ENCODE assay signal across 8 cellular contexts in genomic region chr12:26936559-26937442, GRCh38. TPM values are rescaled to one million over a fixed set of nuclear protein-coding genes. Genes with fewer than 3 reads are reported as not detected.
DNase-seq lines count a peak whose midpoint lies in the region; ATAC-seq and TF ChIP-seq lines count a peak whose summit lies in the region.

No MANE protein-coding gene starts in this region.

- H3K4me1 ChIP-seq in Caco-2 (peaks cover 22% of the 10 kb centered on the region), mucosa of stomach (ENCODE audit: control insufficient read depth, insufficient read depth, low read length) (peaks cover 15% of the 10 kb centered on the region)

- peak overlapping the region; percentile 95 for H3K4me3 Mint-ChIP-seq in Caco-2 (ENCODE audit: unreplicated experiment)
- H3K4me3 Mint-ChIP-seq in MCF 10A (ENCODE audit: unreplicated experiment), result peak overlapping the region; percentile 91

- CTCF ChIA-PET in Caco-2 (lab: Charles Lee) (no interaction called here), MCF 10A (lab: Yijun Ruan, JAX) (interaction anchor here (0.8 to 1.7 kb wide), 3 partner anchors 78 to 229 kb away, joined by 3 read pairs; partner anchors contain the start of gene ITPR2)

- peaks cover 23% of the 10 kb centered on the region for H3K4me1 Mint-ChIP-seq in Caco-2 (ENCODE audit: low read depth, unreplicated experiment)
- peaks cover 45% of the 10 kb centered on the region for H3K4me1 Mint-ChIP-seq in MCF 10A (ENCODE audit: insufficient read depth, unreplicated experiment)

- no peak for DNase-seq in Caco-2
- DNase-seq in Kasumi-1 (lab: John Stamatoyannopoulos, UW), result peak; percentile 24 to 46
- DNase-seq in MCF 10A (ENCODE audit: unreplicated experiment), result peak; percentile 11
- DNase-seq in posterior cingulate gyrus, result no peak
- DNase-seq in OCI-M2 (lab: John Stamatoyannopoulos, UW; ENCODE audit: unreplicated experiment), result no peak
- no peak for DNase-seq in epidermal melanocyte (ENCODE audit: insufficient read length, low spot score)

- no peak for ATAC-seq in HG02642 (IDR thresholded peaks at IDR 0.05; ENCODE audit: poor library complexity, unreplicated experiment)

- no peaks in the 10 kb centered on the region for H3K9me3 ChIP-seq in Caco-2
- H3K9me3 ChIP-seq in mucosa of stomach (ENCODE audit: control insufficient read depth, low read length), result no peaks in the 10 kb centered on the region

- H3K9me3 Mint-ChIP-seq in Caco-2 (ENCODE audit: unreplicated experiment), result no peaks in the 10 kb centered on the region
- no peaks in the 10 kb centered on the region for H3K9me3 Mint-ChIP-seq in MCF 10A (ENCODE audit: unreplicated experiment)

- peak overlapping the region; percentile 96 for H3K4me3 ChIP-seq in Caco-2 (ENCODE audit: low read depth, low read length)
- H3K4me3 ChIP-seq in mucosa of stomach (ENCODE audit: low read length), result no peak overlapping the region

- H3K9ac ChIP-seq in mucosa of stomach (ENCODE audit: low read length), result peak overlapping the region; percentile 82

- TF ChIP-seq CTCF in Caco-2 (IDR thresholded peaks at IDR 0.05; ENCODE audit: insufficient read depth in 1 of 2, low read depth in 1 of 2, low read length in 1 of 2, severe bottlenecking in 1 of 2, unreplicated experiment in 1 of 2), result no peak
- TF ChIP-seq CTCF in MCF 10A (IDR thresholded peaks at IDR 0.05; ENCODE audit: unreplicated experiment), result no peak

- H3K27ac Mint-ChIP-seq in Caco-2 (ENCODE audit: unreplicated experiment) (peak overlapping the region; percentile 91), MCF 10A (ENCODE audit: low read depth, unreplicated experiment) (peak overlapping the region; percentile 97)

- H3K36me3 ChIP-seq in Caco-2 (ENCODE audit: control insufficient read depth, insufficient read depth, low read length), result no peaks in the 10 kb centered on the region
- no peaks in the 10 kb centered on the region for H3K36me3 ChIP-seq in mucosa of stomach (ENCODE audit: control insufficient read depth, insufficient read depth, low read length)

- no peaks in the 10 kb centered on the region for H3K27me3 Mint-ChIP-seq in Caco-2 (ENCODE audit: insufficient read depth, unreplicated experiment)
- H3K27me3 Mint-ChIP-seq in MCF 10A (ENCODE audit: insufficient read depth, unreplicated experiment), result no peaks in the 10 kb centered on the region

- no peaks in the 10 kb centered on the region for H3K27me3 ChIP-seq in Caco-2 (replicated peaks; ENCODE audit: control insufficient read depth, insufficient read depth, low read length)
- H3K27me3 ChIP-seq in mucosa of stomach (ENCODE audit: control insufficient read depth, insufficient read depth, low read length), result no peaks in the 10 kb centered on the region

- POLR2A ChIA-PET in Caco-2 (lab: Charles Lee), result no interaction called here
- POLR2A ChIA-PET in MCF 10A (lab: Yijun Ruan, JAX), result interaction anchor here (0.6 to 3.0 kb wide), 14 partner anchors 11 to 735 kb away, joined by 3 to 36 read pairs (median 4); partner anchors contain the start of genes STK38L and TM7SF3

- H3K36me3 Mint-ChIP-seq in Caco-2 (ENCODE audit: insufficient read depth, unreplicated experiment), result peaks cover 18% of the 10 kb centered on the region
- peaks cover 11% of the 10 kb centered on the region for H3K36me3 Mint-ChIP-seq in MCF 10A (ENCODE audit: insufficient read depth, unreplicated experiment)

- intact Hi-C loops in Caco-2 (cut with micrococcal nuclease; ENCODE audit: unreplicated experiment), result loop anchor here (5.0 kb wide), 1 partner anchor 424 kb away; no protein-coding TSS in a partner anchor
- intact Hi-C loops in MCF 10A (cut with micrococcal nuclease), result loop anchor here (1.0 to 5.0 kb wide), 3 partner anchors 308 to 766 kb away; partner anchors contain the start of gene STK38L
- intact Hi-C loops in posterior cingulate gyrus (cut with DNase I), result loop anchor here (5.0 kb wide), 2 partner anchors 50 to 814 kb away; no protein-coding TSS in a partner anchor

- BruUV-seq in Caco-2 (replicated peaks; lab: Mats Ljungman, UMichigan) (no TSS peak), MCF 10A (replicated peaks; lab: Mats Ljungman, UMichigan) (no TSS peak)

RNA-seq across cellular contexts. Expression of gene INTS13, which starts 1.0 kb away (rescaled TPM):
- total RNA-seq in Caco-2 (2022) (40.1 and 41.5 TPM in 2 replicates), MCF 10A (2022) (64.8 and 67.8 TPM in 2 replicates)

RNA-seq across cellular contexts. Expression of gene FGFR1OP2, which starts 1.5 kb away (rescaled TPM):
- total RNA-seq in Caco-2 (2022) (77.9 and 86.9 TPM in 2 replicates), MCF 10A (2022) (40.6 and 44.6 TPM in 2 replicates)

Comparison
In these comparisons a context has a peak if more than half of its experiments do, and no peak if none do; other contexts are left out.
1. DNase-seq: peak in Kasumi-1 (2 of 2) and MCF 10A (single experiment); none in Caco-2 (0 of 2), posterior cingulate gyrus (0 of 10), OCI-M2 (single experiment) and epidermal melanocyte (single experiment).